30 cellular contexts compared by ENCODE assay signal in genomic region chr2:173740639-173741038, GRCh38.
"Had no signal": no experiment of that assay in that cellular context is flagged by ENCODE, and none has a peak within 500 bp of the region (broad histone marks: within the 10 kb centered on the region; RNA-seq: fewer than 3 reads in every experiment).

No MANE protein-coding gene starts in this region.

- FAIRE-seq: colon, endometrium, endothelial cell of umbilical vein, frontal cortex had no signal

- H3K9me3 ChIP-seq: adrenal gland, body of pancreas, esophagus squamous epithelium had no signal

- H3K36me3 ChIP-seq: adrenal gland, esophagus squamous epithelium had no signal

- DNase-seq: activated CD4-positive, alpha-beta memory T cell treated with anti-CD3 and anti-CD28 coated beads for 36 hours; activated CD4-positive, alpha-beta T cell treated with anti-CD3 and anti-CD28 coated beads for 36 hours; activated CD4-positive, alpha-beta T cell treated with anti-CD3 and anti-CD28 coated beads, Interleukin-2, amount 10 ng/mL, durations not matched to agents 24 days and 14 days; activated CD4-positive, CD25-positive, alpha-beta regulatory T cell; activated CD4-positive, CD25-positive, alpha-beta regulatory T cell treated with anti-CD3 and anti-CD28 coated beads, Interleukin-2, amount 50 U/mL, for 72 hours; activated CD8-positive, alpha-beta memory T cell treated with anti-CD3 and anti-CD28 coated beads, Interleukin-2, amount 10 ng/mL, durations not matched to agents 7 days and 5 days; activated CD8-positive, alpha-beta memory T cell treated with anti-CD3 and anti-CD28 coated beads, Interleukin-2, amount 50 U/mL, for 4 hours; activated CD8-positive, alpha-beta T cell treated with anti-CD3 and anti-CD28 coated beads, Interleukin-2, amount 10 ng/mL, durations not matched to agents 7 days and 5 days; activated effector memory CD4-positive, alpha-beta T cell treated with anti-CD3 and anti-CD28 coated beads, Interleukin-2, amount 50 U/mL, for 16 hours; activated naive CD4-positive, alpha-beta T cell treated with anti-CD3 and anti-CD28 coated beads for 36 hours; activated naive CD8-positive, alpha-beta T cell treated with anti-CD3 and anti-CD28 coated beads for 36 hours; activated naive CD8-positive, alpha-beta T cell treated with anti-CD3 and anti-CD28 coated beads, Interleukin-2, amount 50 U/mL, for 24 hours; activated T-cell treated with anti-CD3 and anti-CD28 coated beads, Interleukin-2, amount 50 U/mL, for 1 hour; activated T-cell treated with anti-CD3 and anti-CD28 coated beads, Interleukin-2, amount 50 U/mL, for 48 hours; adrenal gland; amygdala; aorta; body of pancreas; caudate nucleus; cortex of kidney; dermis blood vessel endothelial cell; effector CD8-positive, alpha-beta T cell; esophagus squamous epithelium; head of caudate nucleus; T-helper 2 cell had no signal

- H3K27ac ChIP-seq: adrenal gland, body of pancreas, epithelial cell of prostate, esophagus squamous epithelium had no signal

- H3K4me1 ChIP-seq: adrenal gland, body of pancreas had no signal

- H3K4me3 ChIP-seq: adrenal gland, body of pancreas, esophagus squamous epithelium had no signal

- H3K27me3 ChIP-seq: body of pancreas had no signal

- ATAC-seq: activated CD4-positive, alpha-beta T cell treated with anti-CD3 and anti-CD28 coated beads for 36 hours; activated CD8-positive, alpha-beta memory T cell treated with anti-CD3 and anti-CD28 coated beads, Interleukin-2, amount 10 ng/mL, durations not matched to agents 7 days and 5 days; activated CD8-positive, alpha-beta T cell treated with anti-CD3 and anti-CD28 coated beads, Interleukin-2, amount 10 ng/mL, durations not matched to agents 7 days and 5 days; activated naive CD8-positive, alpha-beta T cell treated with anti-CD3 and anti-CD28 coated beads, Interleukin-2, amount 50 U/mL, for 24 hours; body of pancreas had no signal
